Comparison of ENCODE assay signal across 1 cellular context in the genomic region with DNA sequence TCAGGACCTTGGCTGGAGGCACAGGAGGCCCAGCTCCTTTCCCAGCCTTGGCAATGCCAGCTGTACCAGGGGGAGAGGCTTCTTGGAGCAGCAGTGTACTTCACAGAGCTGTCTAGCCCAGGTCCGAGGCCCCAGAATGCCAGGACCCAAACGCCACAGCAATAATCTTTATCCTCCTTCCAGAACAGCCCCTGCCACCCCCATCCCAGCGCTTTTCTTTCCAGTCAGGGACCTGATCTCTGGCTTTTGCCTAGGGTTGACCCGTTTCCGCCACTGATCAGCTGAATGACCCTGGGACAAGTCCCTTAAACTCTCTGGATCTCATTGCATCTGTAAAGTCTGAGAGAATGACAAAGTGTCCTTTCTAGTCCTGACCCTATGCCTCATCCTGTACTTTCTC.
TF ChIP-seq lines count a peak whose summit lies in the region.

No MANE protein-coding gene starts in this region.

TF ChIP-seq in H1, 55 proteins besides CTCF, POLR2A, EP300 and RAD21:
- TF ChIP-seq TAF1 (IDR thresholded peaks at IDR 0.05; ENCODE audit: low read depth, low read length) = no peak
- TF ChIP-seq GTF2F1 (IDR thresholded peaks at IDR 0.05; ENCODE audit: borderline replicate concordance, low read depth, low read length) = no peak
- no peak for TF ChIP-seq TBP (IDR thresholded peaks at IDR 0.05; ENCODE audit: low read depth, low read length)
- TF ChIP-seq SIN3A (conservative IDR thresholded peaks at IDR 0.05 in 1 of 2, IDR thresholded peaks at IDR 0.05 in 1 of 2; ENCODE audit: low read depth in 1 of 2, low read length in 2 of 2) = no peak
- TF ChIP-seq BCL11A (IDR thresholded peaks at IDR 0.05; ENCODE audit: low read depth in 2 of 2, low read length in 2 of 2) = no peak
- TF ChIP-seq HDAC2 (IDR thresholded peaks at IDR 0.05; ENCODE audit: borderline replicate concordance in 1 of 2, low read depth in 2 of 2, low read length in 2 of 2) = no peak
- TF ChIP-seq, protein P1, sequence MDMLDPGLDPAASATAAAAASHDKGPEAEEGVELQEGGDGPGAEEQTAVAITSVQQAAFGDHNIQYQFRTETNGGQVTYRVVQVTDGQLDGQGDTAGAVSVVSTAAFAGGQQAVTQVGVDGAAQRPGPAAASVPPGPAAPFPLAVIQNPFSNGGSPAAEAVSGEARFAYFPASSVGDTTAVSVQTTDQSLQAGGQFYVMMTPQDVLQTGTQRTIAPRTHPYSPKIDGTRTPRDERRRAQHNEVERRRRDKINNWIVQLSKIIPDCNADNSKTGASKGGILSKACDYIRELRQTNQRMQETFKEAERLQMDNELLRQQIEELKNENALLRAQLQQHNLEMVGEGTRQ (IDR thresholded peaks at IDR 0.05; ENCODE audit: low read length) = no peak
- no peak for TF ChIP-seq EGR1 (IDR thresholded peaks at IDR 0.05; ENCODE audit: borderline replicate concordance, low read depth, low read length)
- no peak for TF ChIP-seq SP1 (IDR thresholded peaks at IDR 0.05; ENCODE audit: low read depth, low read length)
- TF ChIP-seq CHD2 (IDR thresholded peaks at IDR 0.05; ENCODE audit: low read length) = no peak
- TF ChIP-seq PHF8 (conservative IDR thresholded peaks at IDR 0.05; ENCODE audit: low read depth, low read length) = no peak
- TF ChIP-seq NANOG (IDR thresholded peaks at IDR 0.05; ENCODE audit: insufficient read depth, low read depth, low read length, poor library complexity, severe bottlenecking) = no peak
- no peak for TF ChIP-seq RBBP5 (IDR thresholded peaks at IDR 0.05; ENCODE audit: borderline replicate concordance, low read depth, low read length)
- TF ChIP-seq, protein P2, sequence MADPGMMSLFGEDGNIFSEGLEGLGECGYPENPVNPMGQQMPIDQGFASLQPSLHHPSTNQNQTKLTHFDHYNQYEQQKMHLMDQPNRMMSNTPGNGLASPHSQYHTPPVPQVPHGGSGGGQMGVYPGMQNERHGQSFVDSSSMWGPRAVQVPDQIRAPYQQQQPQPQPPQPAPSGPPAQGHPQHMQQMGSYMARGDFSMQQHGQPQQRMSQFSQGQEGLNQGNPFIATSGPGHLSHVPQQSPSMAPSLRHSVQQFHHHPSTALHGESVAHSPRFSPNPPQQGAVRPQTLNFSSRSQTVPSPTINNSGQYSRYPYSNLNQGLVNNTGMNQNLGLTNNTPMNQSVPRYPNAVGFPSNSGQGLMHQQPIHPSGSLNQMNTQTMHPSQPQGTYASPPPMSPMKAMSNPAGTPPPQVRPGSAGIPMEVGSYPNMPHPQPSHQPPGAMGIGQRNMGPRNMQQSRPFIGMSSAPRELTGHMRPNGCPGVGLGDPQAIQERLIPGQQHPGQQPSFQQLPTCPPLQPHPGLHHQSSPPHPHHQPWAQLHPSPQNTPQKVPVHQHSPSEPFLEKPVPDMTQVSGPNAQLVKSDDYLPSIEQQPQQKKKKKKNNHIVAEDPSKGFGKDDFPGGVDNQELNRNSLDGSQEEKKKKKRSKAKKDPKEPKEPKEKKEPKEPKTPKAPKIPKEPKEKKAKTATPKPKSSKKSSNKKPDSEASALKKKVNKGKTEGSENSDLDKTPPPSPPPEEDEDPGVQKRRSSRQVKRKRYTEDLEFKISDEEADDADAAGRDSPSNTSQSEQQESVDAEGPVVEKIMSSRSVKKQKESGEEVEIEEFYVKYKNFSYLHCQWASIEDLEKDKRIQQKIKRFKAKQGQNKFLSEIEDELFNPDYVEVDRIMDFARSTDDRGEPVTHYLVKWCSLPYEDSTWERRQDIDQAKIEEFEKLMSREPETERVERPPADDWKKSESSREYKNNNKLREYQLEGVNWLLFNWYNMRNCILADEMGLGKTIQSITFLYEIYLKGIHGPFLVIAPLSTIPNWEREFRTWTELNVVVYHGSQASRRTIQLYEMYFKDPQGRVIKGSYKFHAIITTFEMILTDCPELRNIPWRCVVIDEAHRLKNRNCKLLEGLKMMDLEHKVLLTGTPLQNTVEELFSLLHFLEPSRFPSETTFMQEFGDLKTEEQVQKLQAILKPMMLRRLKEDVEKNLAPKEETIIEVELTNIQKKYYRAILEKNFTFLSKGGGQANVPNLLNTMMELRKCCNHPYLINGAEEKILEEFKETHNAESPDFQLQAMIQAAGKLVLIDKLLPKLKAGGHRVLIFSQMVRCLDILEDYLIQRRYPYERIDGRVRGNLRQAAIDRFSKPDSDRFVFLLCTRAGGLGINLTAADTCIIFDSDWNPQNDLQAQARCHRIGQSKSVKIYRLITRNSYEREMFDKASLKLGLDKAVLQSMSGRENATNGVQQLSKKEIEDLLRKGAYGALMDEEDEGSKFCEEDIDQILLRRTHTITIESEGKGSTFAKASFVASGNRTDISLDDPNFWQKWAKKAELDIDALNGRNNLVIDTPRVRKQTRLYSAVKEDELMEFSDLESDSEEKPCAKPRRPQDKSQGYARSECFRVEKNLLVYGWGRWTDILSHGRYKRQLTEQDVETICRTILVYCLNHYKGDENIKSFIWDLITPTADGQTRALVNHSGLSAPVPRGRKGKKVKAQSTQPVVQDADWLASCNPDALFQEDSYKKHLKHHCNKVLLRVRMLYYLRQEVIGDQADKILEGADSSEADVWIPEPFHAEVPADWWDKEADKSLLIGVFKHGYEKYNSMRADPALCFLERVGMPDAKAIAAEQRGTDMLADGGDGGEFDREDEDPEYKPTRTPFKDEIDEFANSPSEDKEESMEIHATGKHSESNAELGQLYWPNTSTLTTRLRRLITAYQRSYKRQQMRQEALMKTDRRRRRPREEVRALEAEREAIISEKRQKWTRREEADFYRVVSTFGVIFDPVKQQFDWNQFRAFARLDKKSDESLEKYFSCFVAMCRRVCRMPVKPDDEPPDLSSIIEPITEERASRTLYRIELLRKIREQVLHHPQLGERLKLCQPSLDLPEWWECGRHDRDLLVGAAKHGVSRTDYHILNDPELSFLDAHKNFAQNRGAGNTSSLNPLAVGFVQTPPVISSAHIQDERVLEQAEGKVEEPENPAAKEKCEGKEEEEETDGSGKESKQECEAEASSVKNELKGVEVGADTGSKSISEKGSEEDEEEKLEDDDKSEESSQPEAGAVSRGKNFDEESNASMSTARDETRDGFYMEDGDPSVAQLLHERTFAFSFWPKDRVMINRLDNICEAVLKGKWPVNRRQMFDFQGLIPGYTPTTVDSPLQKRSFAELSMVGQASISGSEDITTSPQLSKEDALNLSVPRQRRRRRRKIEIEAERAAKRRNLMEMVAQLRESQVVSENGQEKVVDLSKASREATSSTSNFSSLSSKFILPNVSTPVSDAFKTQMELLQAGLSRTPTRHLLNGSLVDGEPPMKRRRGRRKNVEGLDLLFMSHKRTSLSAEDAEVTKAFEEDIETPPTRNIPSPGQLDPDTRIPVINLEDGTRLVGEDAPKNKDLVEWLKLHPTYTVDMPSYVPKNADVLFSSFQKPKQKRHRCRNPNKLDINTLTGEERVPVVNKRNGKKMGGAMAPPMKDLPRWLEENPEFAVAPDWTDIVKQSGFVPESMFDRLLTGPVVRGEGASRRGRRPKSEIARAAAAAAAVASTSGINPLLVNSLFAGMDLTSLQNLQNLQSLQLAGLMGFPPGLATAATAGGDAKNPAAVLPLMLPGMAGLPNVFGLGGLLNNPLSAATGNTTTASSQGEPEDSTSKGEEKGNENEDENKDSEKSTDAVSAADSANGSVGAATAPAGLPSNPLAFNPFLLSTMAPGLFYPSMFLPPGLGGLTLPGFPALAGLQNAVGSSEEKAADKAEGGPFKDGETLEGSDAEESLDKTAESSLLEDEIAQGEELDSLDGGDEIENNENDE (IDR thresholded peaks at IDR 0.05; ENCODE audit: insufficient replicate concordance, low read length) = no peak
